Comparison of ENCODE assay signal across 1 cellular context in genomic region chr2:47009368-47009767, GRCh38.
TF ChIP-seq lines count a peak whose summit lies in the region.

No MANE protein-coding gene starts in this region.

TF ChIP-seq in SK-N-SH, 30 proteins besides CTCF, POLR2A, EP300 and RAD21 (continued from another document):
- TF ChIP-seq PBX3 (IDR thresholded peaks at IDR 0.05) (no peak), YY1 (IDR thresholded peaks at IDR 0.05; ENCODE audit: low read depth) (no peak), MEF2A (IDR thresholded peaks at IDR 0.05; ENCODE audit: borderline replicate concordance, low read depth) (no peak), USF2 (IDR thresholded peaks at IDR 0.05; ENCODE audit: borderline replicate concordance, low read depth, low read length) (no peak), JUND (IDR thresholded peaks at IDR 0.05) (no peak), FOXM1 (IDR thresholded peaks at IDR 0.05; ENCODE audit: low read depth) (no peak), REST (IDR thresholded peaks at IDR 0.05; ENCODE audit: low read depth, low read length) (no peak), RFX5 (IDR thresholded peaks at IDR 0.05; ENCODE audit: low read length) (no peak), GATA2 (CRISPR knock-in tag; IDR thresholded peaks at IDR 0.05) (no peak), GABPA (IDR thresholded peaks at IDR 0.05; ENCODE audit: low read depth) (no peak), RXRA (IDR thresholded peaks at IDR 0.05; ENCODE audit: borderline replicate concordance, low read depth) (no peak), FOSL2 (IDR thresholded peaks at IDR 0.05; ENCODE audit: borderline replicate concordance, low read depth) (no peak)
